Comparison of ENCODE assay signal across 13 cellular contexts in genomic region chr10:78588194-78588811, GRCh38.
DNase-seq lines count a peak whose midpoint lies in the region; ATAC-seq and TF ChIP-seq lines count a peak whose summit lies in the region.
"Had no signal": no experiment of that assay in that cellular context is flagged by ENCODE, and none has a peak within 500 bp of the region (broad histone marks: within the 10 kb centered on the region; RNA-seq: fewer than 3 reads in every experiment).

No MANE protein-coding gene starts in this region.

- no peak overlapping the region for H3K4me2 ChIP-seq in Karpas-422 (ENCODE audit: low read depth, low read length, poor library complexity, severe bottlenecking)

- no peaks in the 10 kb centered on the region for H3K79me2 ChIP-seq in Karpas-422 (ENCODE audit: low read length)

- peaks cover 0 to 24% of the 10 kb centered on the region in 2 donors for H3K4me1 ChIP-seq in right atrium auricular region
- H3K4me1 ChIP-seq in rectal smooth muscle tissue (ENCODE audit: control insufficient read depth, insufficient read depth, low read length) = peaks cover 27% of the 10 kb centered on the region
- peaks cover 5% of the 10 kb centered on the region; the same call in 1 of the 2 replicates for H3K4me1 ChIP-seq in Karpas-422 (ENCODE audit: low read length)

- ATAC-seq in GM18520 (IDR thresholded peaks at IDR 0.05; ENCODE audit: unreplicated experiment) = no peak
- ATAC-seq: activated CD4-positive, CD25-positive, alpha-beta regulatory T cell treated with anti-CD3 and anti-CD28 coated beads, Interleukin-2, amount 50 U/mL, for 24 hours had no signal

- no peak for TF ChIP-seq CTCF in astrocyte of the cerebellum (IDR thresholded peaks at IDR 0.05; ENCODE audit: low read depth, low read length, missing control alignments)
- TF ChIP-seq CTCF in right atrium auricular region (IDR thresholded peaks at IDR 0.05) = no peak

- H3K36me3 ChIP-seq in right atrium auricular region (no peaks in the 10 kb centered on the region), rectal smooth muscle tissue (ENCODE audit: control insufficient read depth, insufficient read depth, low read length) (no peaks in the 10 kb centered on the region), Karpas-422 (ENCODE audit: insufficient read depth, low read length) (no peaks in the 10 kb centered on the region)

- in situ Hi-C loops in astrocyte of the cerebellum (cut with HindIII; ENCODE audit: low sequenced_read_pairs) = no loop called here

- DNase-seq in COLO668 (lab: John Stamatoyannopoulos, UW; ENCODE audit: unreplicated experiment) (peak; percentile 6), astrocyte of the cerebellum (ENCODE audit: low read depth) (peak; percentile 67), right atrium auricular region (ENCODE audit: low spot score) (peak; percentile 79), Karpas-422 (no peak), KG1 (lab: John Stamatoyannopoulos, UW) (no peak), T-helper 9 cell (no peak)
- DNase-seq: activated effector memory CD4-positive, alpha-beta T cell treated with Interleukin-2 at 50 U/mL for 16 hours; hippocampal formation; NCI-H510A treated with DMSO at 0.1 percent for 48 hours; stimulated activated naive CD4-positive, alpha-beta T cell had no signal

- no peak overlapping the region for H3K9ac ChIP-seq in rectal smooth muscle tissue (ENCODE audit: low read length)
- no peak overlapping the region for H3K9ac ChIP-seq in Karpas-422 (ENCODE audit: low read length)

- H3K27me3 ChIP-seq in right atrium auricular region (no peaks in the 10 kb centered on the region), rectal smooth muscle tissue (ENCODE audit: control insufficient read depth, insufficient read depth, low read length) (no peaks in the 10 kb centered on the region), Karpas-422 (ENCODE audit: low read length) (0 out of 2 replicates have a peak, but pooled peaks cover 6% of the 10 kb centered on the region)

- H3K9me3 ChIP-seq in right atrium auricular region (peaks cover 0 to 7% of the 10 kb centered on the region in 2 donors), Karpas-422 (ENCODE audit: low read length) (no peaks in the 10 kb centered on the region)

- no peak overlapping the region for H2AFZ ChIP-seq in Karpas-422 (ENCODE audit: low read length)

- H3K27ac ChIP-seq in right atrium auricular region = peak overlapping the region in 1 of 2 donors; percentile 83
- H3K27ac ChIP-seq in rectal smooth muscle tissue (ENCODE audit: low read depth, low read length) = peak overlapping the region; percentile 2
- no peak overlapping the region for H3K27ac ChIP-seq in Karpas-422 (ENCODE audit: low read length)

- no peaks in the 10 kb centered on the region for H3K9me2 ChIP-seq in Karpas-422 (replicated peaks; ENCODE audit: insufficient read depth, low read length)

- no peaks in the 10 kb centered on the region for H4K20me1 ChIP-seq in Karpas-422 (ENCODE audit: insufficient read depth, low read depth, low read length)

- H3K4me3 ChIP-seq in astrocyte of the cerebellum (ENCODE audit: low read depth, low read length) = no peak overlapping the region
- H3K4me3 ChIP-seq in right atrium auricular region = no peak overlapping the region
- H3K4me3 ChIP-seq in rectal smooth muscle tissue (ENCODE audit: low read length) = no peak overlapping the region
- no peak overlapping the region for H3K4me3 ChIP-seq in Karpas-422 (ENCODE audit: low read length)

Comparison
In these comparisons a context has a peak if more than half of its experiments do, and no peak if none do; other contexts are left out.
1. DNase-seq: peak in COLO668 (single experiment), astrocyte of the cerebellum (single experiment) and right atrium auricular region (single experiment); none in Karpas-422 (single experiment), KG1 (single experiment) and T-helper 9 cell (single experiment).